1 cellular context compared by ENCODE assay signal in the genomic region with DNA sequence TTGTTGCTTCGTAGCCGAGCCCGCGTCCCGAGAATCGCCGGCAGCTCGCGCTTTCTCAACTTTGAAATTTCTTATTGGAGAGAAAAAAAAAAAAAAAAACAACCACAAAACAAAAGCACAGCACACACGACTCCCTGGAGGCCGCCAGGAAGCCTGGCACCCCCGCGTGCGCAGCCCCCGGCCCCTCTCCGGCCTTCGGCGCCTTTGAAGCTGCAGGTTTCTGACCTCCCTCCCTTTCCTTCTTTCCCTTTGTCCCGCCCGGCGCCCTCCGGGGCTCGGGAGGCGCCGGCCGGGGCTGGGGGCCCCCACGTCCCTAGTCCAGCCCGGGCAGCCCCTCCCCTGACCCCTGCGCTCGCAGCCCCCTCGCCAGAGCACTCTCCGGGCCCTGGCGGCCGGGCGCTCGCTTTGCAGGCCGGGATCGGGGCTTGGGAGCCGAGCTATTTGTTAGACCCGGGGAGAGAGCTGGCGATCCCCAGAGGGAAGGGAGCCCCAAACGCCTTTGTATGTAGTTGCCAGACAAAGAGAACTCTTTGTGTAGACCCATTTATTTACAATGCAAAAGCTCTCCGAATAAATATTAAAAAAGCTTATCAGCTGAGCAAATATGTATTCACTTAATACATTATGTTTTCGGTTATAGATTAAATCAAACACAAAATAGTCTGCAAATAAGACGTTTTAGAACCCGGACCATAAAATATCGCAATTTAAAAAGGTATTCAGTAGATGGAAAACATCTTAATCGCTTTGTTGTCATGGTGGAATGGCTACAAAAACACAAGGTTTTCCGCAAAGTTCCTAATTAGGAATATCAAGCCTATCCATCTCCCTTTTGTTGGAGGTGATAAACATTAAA.
TF ChIP-seq lines count a peak whose summit lies in the region.

No MANE protein-coding gene starts in this region.

TF ChIP-seq in HEK293, 187 proteins besides CTCF, POLR2A, EP300 and RAD21 (continued from another document and continues in another):
- TF ChIP-seq, protein P1, sequence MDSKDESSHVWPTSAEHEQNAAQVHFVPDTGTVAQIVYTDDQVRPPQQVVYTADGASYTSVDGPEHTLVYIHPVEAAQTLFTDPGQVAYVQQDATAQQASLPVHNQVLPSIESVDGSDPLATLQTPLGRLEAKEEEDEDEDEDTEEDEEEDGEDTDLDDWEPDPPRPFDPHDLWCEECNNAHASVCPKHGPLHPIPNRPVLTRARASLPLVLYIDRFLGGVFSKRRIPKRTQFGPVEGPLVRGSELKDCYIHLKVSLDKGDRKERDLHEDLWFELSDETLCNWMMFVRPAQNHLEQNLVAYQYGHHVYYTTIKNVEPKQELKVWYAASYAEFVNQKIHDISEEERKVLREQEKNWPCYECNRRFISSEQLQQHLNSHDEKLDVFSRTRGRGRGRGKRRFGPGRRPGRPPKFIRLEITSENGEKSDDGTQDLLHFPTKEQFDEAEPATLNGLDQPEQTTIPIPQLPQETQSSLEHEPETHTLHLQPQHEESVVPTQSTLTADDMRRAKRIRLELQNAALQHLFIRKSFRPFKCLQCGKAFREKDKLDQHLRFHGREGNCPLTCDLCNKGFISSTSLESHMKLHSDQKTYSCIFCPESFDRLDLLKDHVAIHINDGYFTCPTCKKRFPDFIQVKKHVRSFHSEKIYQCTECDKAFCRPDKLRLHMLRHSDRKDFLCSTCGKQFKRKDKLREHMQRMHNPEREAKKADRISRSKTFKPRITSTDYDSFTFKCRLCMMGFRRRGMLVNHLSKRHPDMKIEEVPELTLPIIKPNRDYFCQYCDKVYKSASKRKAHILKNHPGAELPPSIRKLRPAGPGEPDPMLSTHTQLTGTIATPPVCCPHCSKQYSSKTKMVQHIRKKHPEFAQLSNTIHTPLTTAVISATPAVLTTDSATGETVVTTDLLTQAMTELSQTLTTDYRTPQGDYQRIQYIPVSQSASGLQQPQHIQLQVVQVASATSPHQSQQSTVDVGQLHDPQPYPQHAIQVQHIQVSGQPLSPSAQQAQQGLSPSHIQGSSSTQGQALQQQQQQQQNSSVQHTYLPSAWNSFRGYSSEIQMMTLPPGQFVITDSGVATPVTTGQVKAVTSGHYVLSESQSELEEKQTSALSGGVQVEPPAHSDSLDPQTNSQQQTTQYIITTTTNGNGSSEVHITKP (tag by site-specific recombination; IDR thresholded peaks at IDR 0.05) = peak; percentile 96
- TF ChIP-seq ZNF621 (tag by site-specific recombination; IDR thresholded peaks at IDR 0.05) (no peak), ZNF211 (tag by site-specific recombination; IDR thresholded peaks at IDR 0.05; ENCODE audit: low read depth) (no peak), BCL11B (tag by site-specific recombination; IDR thresholded peaks at IDR 0.05; ENCODE audit: low read depth) (peak; percentile 64), ZNF830 (tag by site-specific recombination; IDR thresholded peaks at IDR 0.05; ENCODE audit: low read depth) (no peak), BCL11A (tag by site-specific recombination; IDR thresholded peaks at IDR 0.05; ENCODE audit: low read depth) (peak; percentile 74; the same call in 1 of the 2 replicates), ZBTB8A (tag by site-specific recombination; IDR thresholded peaks at IDR 0.05) (peak; percentile 71), SCRT2 (tag by site-specific recombination; IDR thresholded peaks at IDR 0.05) (peak; percentile 63; the same call in 1 of the 2 replicates), WT1 (tag by site-specific recombination; IDR thresholded peaks at IDR 0.05) (peak; percentile 62), ZNF600 (tag by site-specific recombination; IDR thresholded peaks at IDR 0.05) (peak; percentile 52; the same call in 1 of the 2 replicates), ZNF121 (tag by site-specific recombination; IDR thresholded peaks at IDR 0.05) (no peak), ZNF571 (tag by site-specific recombination; IDR thresholded peaks at IDR 0.05) (no peak), ZBTB20 (tag by site-specific recombination; IDR thresholded peaks at IDR 0.05) (peak; percentile 95), ZBTB1 (tag by site-specific recombination; IDR thresholded peaks at IDR 0.05) (0 out of 2 replicates have a peak, but pooled peaks have one; percentile 33), KLF8 (tag by site-specific recombination; IDR thresholded peaks at IDR 0.05) (peak; percentile 30), ZNF561 (tag by site-specific recombination; IDR thresholded peaks at IDR 0.05; ENCODE audit: borderline replicate concordance) (peak; percentile 22; the same call in 1 of the 2 replicates), ZNF660 (tag by site-specific recombination; IDR thresholded peaks at IDR 0.05) (peak; percentile 42; the same call in 1 of the 2 replicates), ZEB2 (tag by site-specific recombination; IDR thresholded peaks at IDR 0.05) (peak; percentile 39; the same call in 1 of the 2 replicates), ZNF837 (tag by site-specific recombination; IDR thresholded peaks at IDR 0.05) (peak; percentile 97), FEZF1 (tag by site-specific recombination; IDR thresholded peaks at IDR 0.05) (peak; percentile 91), ZFHX2 (tag by site-specific recombination; conservative IDR thresholded peaks at IDR 0.05) (peak; percentile 24; the same call in 1 of the 2 replicates), MZF1 (tag by site-specific recombination; IDR thresholded peaks at IDR 0.05; ENCODE audit: borderline replicate concordance) (peak; percentile 79), ZNF341 (tag by site-specific recombination; IDR thresholded peaks at IDR 0.05; ENCODE audit: low read depth) (peak; percentile 63), EGR2 (tag by site-specific recombination; IDR thresholded peaks at IDR 0.05; ENCODE audit: low read depth) (peak; percentile 42; the same call in 1 of the 2 replicates), TCF7L2 (IDR thresholded peaks at IDR 0.05; ENCODE audit: borderline replicate concordance, low read depth, low read length) (peak; percentile 98), GLIS1 (tag by site-specific recombination; IDR thresholded peaks at IDR 0.05) (peak; percentile 75), ZBTB17 (tag by site-specific recombination; IDR thresholded peaks at IDR 0.05) (peak; percentile 82), GLIS2 (tag by site-specific recombination; IDR thresholded peaks at IDR 0.05) (peak; percentile 100), ZNF776 (tag by site-specific recombination; IDR thresholded peaks at IDR 0.05; ENCODE audit: borderline replicate concordance) (no peak), ZSCAN23 (tag by site-specific recombination; IDR thresholded peaks at IDR 0.05) (peak; percentile 62; the same call in 1 of the 2 replicates), ZNF354C (tag by site-specific recombination; IDR thresholded peaks at IDR 0.05; ENCODE audit: borderline replicate concordance, low read depth) (no peak)
- TF ChIP-seq, protein P2, sequence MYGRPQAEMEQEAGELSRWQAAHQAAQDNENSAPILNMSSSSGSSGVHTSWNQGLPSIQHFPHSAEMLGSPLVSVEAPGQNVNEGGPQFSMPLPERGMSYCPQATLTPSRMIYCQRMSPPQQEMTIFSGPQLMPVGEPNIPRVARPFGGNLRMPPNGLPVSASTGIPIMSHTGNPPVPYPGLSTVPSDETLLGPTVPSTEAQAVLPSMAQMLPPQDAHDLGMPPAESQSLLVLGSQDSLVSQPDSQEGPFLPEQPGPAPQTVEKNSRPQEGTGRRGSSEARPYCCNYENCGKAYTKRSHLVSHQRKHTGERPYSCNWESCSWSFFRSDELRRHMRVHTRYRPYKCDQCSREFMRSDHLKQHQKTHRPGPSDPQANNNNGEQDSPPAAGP (tag by site-specific recombination; IDR thresholded peaks at IDR 0.05) = peak; percentile 71
- TF ChIP-seq, protein P3, sequence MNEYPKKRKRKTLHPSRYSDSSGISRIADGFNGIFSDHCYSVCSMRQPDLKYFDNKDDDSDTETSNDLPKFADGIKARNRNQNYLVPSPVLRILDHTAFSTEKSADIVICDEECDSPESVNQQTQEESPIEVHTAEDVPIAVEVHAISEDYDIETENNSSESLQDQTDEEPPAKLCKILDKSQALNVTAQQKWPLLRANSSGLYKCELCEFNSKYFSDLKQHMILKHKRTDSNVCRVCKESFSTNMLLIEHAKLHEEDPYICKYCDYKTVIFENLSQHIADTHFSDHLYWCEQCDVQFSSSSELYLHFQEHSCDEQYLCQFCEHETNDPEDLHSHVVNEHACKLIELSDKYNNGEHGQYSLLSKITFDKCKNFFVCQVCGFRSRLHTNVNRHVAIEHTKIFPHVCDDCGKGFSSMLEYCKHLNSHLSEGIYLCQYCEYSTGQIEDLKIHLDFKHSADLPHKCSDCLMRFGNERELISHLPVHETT (tag by site-specific recombination; IDR thresholded peaks at IDR 0.05) = peak; percentile 60
- TF ChIP-seq, protein P4, sequence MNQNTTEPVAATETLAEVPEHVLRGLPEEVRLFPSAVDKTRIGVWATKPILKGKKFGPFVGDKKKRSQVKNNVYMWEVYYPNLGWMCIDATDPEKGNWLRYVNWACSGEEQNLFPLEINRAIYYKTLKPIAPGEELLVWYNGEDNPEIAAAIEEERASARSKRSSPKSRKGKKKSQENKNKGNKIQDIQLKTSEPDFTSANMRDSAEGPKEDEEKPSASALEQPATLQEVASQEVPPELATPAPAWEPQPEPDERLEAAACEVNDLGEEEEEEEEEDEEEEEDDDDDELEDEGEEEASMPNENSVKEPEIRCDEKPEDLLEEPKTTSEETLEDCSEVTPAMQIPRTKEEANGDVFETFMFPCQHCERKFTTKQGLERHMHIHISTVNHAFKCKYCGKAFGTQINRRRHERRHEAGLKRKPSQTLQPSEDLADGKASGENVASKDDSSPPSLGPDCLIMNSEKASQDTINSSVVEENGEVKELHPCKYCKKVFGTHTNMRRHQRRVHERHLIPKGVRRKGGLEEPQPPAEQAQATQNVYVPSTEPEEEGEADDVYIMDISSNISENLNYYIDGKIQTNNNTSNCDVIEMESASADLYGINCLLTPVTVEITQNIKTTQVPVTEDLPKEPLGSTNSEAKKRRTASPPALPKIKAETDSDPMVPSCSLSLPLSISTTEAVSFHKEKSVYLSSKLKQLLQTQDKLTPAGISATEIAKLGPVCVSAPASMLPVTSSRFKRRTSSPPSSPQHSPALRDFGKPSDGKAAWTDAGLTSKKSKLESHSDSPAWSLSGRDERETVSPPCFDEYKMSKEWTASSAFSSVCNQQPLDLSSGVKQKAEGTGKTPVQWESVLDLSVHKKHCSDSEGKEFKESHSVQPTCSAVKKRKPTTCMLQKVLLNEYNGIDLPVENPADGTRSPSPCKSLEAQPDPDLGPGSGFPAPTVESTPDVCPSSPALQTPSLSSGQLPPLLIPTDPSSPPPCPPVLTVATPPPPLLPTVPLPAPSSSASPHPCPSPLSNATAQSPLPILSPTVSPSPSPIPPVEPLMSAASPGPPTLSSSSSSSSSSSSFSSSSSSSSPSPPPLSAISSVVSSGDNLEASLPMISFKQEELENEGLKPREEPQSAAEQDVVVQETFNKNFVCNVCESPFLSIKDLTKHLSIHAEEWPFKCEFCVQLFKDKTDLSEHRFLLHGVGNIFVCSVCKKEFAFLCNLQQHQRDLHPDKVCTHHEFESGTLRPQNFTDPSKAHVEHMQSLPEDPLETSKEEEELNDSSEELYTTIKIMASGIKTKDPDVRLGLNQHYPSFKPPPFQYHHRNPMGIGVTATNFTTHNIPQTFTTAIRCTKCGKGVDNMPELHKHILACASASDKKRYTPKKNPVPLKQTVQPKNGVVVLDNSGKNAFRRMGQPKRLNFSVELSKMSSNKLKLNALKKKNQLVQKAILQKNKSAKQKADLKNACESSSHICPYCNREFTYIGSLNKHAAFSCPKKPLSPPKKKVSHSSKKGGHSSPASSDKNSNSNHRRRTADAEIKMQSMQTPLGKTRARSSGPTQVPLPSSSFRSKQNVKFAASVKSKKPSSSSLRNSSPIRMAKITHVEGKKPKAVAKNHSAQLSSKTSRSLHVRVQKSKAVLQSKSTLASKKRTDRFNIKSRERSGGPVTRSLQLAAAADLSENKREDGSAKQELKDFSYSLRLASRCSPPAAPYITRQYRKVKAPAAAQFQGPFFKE (tag by site-specific recombination; IDR thresholded peaks at IDR 0.05; ENCODE audit: borderline replicate concordance) = no peak
- TF ChIP-seq, protein P5, sequence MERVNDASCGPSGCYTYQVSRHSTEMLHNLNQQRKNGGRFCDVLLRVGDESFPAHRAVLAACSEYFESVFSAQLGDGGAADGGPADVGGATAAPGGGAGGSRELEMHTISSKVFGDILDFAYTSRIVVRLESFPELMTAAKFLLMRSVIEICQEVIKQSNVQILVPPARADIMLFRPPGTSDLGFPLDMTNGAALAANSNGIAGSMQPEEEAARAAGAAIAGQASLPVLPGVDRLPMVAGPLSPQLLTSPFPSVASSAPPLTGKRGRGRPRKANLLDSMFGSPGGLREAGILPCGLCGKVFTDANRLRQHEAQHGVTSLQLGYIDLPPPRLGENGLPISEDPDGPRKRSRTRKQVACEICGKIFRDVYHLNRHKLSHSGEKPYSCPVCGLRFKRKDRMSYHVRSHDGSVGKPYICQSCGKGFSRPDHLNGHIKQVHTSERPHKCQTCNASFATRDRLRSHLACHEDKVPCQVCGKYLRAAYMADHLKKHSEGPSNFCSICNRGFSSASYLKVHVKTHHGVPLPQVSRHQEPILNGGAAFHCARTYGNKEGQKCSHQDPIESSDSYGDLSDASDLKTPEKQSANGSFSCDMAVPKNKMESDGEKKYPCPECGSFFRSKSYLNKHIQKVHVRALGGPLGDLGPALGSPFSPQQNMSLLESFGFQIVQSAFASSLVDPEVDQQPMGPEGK (tag by site-specific recombination; IDR thresholded peaks at IDR 0.05) = peak; percentile 99
- TF ChIP-seq, protein P6, sequence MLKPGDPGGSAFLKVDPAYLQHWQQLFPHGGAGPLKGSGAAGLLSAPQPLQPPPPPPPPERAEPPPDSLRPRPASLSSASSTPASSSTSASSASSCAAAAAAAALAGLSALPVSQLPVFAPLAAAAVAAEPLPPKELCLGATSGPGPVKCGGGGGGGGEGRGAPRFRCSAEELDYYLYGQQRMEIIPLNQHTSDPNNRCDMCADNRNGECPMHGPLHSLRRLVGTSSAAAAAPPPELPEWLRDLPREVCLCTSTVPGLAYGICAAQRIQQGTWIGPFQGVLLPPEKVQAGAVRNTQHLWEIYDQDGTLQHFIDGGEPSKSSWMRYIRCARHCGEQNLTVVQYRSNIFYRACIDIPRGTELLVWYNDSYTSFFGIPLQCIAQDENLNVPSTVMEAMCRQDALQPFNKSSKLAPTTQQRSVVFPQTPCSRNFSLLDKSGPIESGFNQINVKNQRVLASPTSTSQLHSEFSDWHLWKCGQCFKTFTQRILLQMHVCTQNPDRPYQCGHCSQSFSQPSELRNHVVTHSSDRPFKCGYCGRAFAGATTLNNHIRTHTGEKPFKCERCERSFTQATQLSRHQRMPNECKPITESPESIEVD (tag by site-specific recombination; IDR thresholded peaks at IDR 0.05) = peak; percentile 65
- TF ChIP-seq, protein P7, sequence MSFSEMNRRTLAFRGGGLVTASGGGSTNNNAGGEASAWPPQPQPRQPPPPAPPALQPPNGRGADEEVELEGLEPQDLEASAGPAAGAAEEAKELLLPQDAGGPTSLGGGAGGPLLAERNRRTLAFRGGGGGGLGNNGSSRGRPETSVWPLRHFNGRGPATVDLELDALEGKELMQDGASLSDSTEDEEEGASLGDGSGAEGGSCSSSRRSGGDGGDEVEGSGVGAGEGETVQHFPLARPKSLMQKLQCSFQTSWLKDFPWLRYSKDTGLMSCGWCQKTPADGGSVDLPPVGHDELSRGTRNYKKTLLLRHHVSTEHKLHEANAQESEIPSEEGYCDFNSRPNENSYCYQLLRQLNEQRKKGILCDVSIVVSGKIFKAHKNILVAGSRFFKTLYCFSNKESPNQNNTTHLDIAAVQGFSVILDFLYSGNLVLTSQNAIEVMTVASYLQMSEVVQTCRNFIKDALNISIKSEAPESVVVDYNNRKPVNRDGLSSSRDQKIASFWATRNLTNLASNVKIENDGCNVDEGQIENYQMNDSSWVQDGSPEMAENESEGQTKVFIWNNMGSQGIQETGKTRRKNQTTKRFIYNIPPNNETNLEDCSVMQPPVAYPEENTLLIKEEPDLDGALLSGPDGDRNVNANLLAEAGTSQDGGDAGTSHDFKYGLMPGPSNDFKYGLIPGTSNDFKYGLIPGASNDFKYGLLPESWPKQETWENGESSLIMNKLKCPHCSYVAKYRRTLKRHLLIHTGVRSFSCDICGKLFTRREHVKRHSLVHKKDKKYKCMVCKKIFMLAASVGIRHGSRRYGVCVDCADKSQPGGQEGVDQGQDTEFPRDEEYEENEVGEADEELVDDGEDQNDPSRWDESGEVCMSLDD (tag by site-specific recombination; IDR thresholded peaks at IDR 0.05) = 0 out of 2 replicates have a peak, but pooled peaks have one; percentile 54
